In genomic region chr14:73712540-73713141, GRCh38 we compare ENCODE assay signal across 8 cellular contexts. TPM values are rescaled to one million over a fixed set of nuclear protein-coding genes. Genes with fewer than 3 reads are reported as not detected.
DNase-seq lines count a peak whose midpoint lies in the region; ATAC-seq and TF ChIP-seq lines count a peak whose summit lies in the region.

No MANE protein-coding gene starts in this region.

- peak overlapping the region; percentile 80 for H2AFZ ChIP-seq in DND-41 (ENCODE audit: low read depth, low read length)

- H3K36me3 Mint-ChIP-seq in memory B cell = peaks cover 8% of the 10 kb centered on the region

- 31% methylated on average over 16 of the region's 19 CpGs for WGBS in suprapubic skin

- H3K27me3 Mint-ChIP-seq in memory B cell = no peaks in the 10 kb centered on the region

- H3K4me1 ChIP-seq in DND-41 (ENCODE audit: insufficient read depth, low read length) (peaks cover 32% of the 10 kb centered on the region), suprapubic skin (peaks cover 34% of the 10 kb centered on the region)

- TF ChIP-seq CTCF in DND-41 (IDR thresholded peaks at IDR 0.05; ENCODE audit: borderline replicate concordance, extremely low read depth, low read length, poor library complexity, severe bottlenecking) (no peak), suprapubic skin (IDR thresholded peaks at IDR 0.05) (no peak)

- H3K27me3 ChIP-seq in DND-41 (ENCODE audit: insufficient read depth, low read length, poor library complexity) (no peaks in the 10 kb centered on the region), suprapubic skin (no peaks in the 10 kb centered on the region)

- H3K9me3 ChIP-seq in DND-41 (ENCODE audit: insufficient read depth, low read length, severe bottlenecking) (no peaks in the 10 kb centered on the region), suprapubic skin (no peaks in the 10 kb centered on the region)

- peak overlapping the region; percentile 69 for H3K9ac ChIP-seq in DND-41 (ENCODE audit: low read depth, low read length)

- H3K4me3 ChIP-seq in DND-41 (ENCODE audit: low read depth in 1 of 2, low read length in 2 of 2) = peak overlapping the region; percentile 42 to 77; a peak in 3 of 4 replicates
- H3K4me3 ChIP-seq in suprapubic skin = peak overlapping the region; percentile 68

- TF ChIP-seq EP300 in suprapubic skin (IDR thresholded peaks at IDR 0.05) = no peak

- peak; percentile 46 for DNase-seq in DND-41
- peak; percentile 23 for DNase-seq in SHP77 treated with DMSO at 0.1 percent for 48 hours (lab: John Stamatoyannopoulos, UW)
- peak in 15 of 61 donors; percentile 8 to 61 (median 40) for DNase-seq in caudate nucleus (lab: John Stamatoyannopoulos, UW)
- no peak for DNase-seq in memory B cell (ENCODE audit: low spot score in 2 of 2)
- DNase-seq in suprapubic skin (ENCODE audit: low spot score in 2 of 2) = no peak

- no peak for TF ChIP-seq POLR2A in suprapubic skin (IDR thresholded peaks at IDR 0.05)

- H3K4me3 Mint-ChIP-seq in memory B cell = peak overlapping the region; percentile 94

- ATAC-seq in DND-41 (ENCODE audit: insufficient read depth, low read depth) = peak; percentile 39
- ATAC-seq in HG03354 (IDR thresholded peaks at IDR 0.05; ENCODE audit: poor library complexity, severe bottlenecking, unreplicated experiment) = peak; percentile 31
- no peak for ATAC-seq in memory B cell (ENCODE audit: low read depth)
- no peak for ATAC-seq in HG03432 (IDR thresholded peaks at IDR 0.05; ENCODE audit: unreplicated experiment)
- ATAC-seq in GM19035 (IDR thresholded peaks at IDR 0.05; ENCODE audit: unreplicated experiment) = no peak

- peaks cover 27% of the 10 kb centered on the region for H3K79me2 ChIP-seq in DND-41 (ENCODE audit: insufficient read depth, low read length)

- H3K4me2 ChIP-seq in DND-41 (ENCODE audit: insufficient read depth, low read length) = peak overlapping the region; percentile 91

- H4K20me1 ChIP-seq in DND-41 (ENCODE audit: insufficient read depth, low read length) = peaks cover 11% of the 10 kb centered on the region

- H3K9me3 Mint-ChIP-seq in memory B cell = no peaks in the 10 kb centered on the region

- peak overlapping the region; percentile 73 for H3K27ac ChIP-seq in DND-41 (ENCODE audit: low read length)
- H3K27ac ChIP-seq in caudate nucleus (ENCODE audit: low read depth, low read length) = peak overlapping the region; percentile 93
- H3K27ac ChIP-seq in suprapubic skin = no peak overlapping the region

- H3K36me3 ChIP-seq in DND-41 (ENCODE audit: insufficient read depth, low read length) (peaks cover 15% of the 10 kb centered on the region), suprapubic skin (peaks cover 17% of the 10 kb centered on the region)

- H3K27ac Mint-ChIP-seq in memory B cell = peak overlapping the region; percentile 96

- H3K4me1 Mint-ChIP-seq in memory B cell = peaks cover 23% of the 10 kb centered on the region

RNA-seq across cellular contexts. Expression of gene PNMA1, which starts 1.5 kb away (rescaled TPM):
- 1 to 10 TPM; 5.2 to 9.8 (median 6.4) TPM for total RNA-seq in suprapubic skin

Comparison
In these comparisons a context has a peak if more than half of its experiments do, and no peak if none do; other contexts are left out.
1. ATAC-seq: peak in DND-41 (single experiment) and HG03354 (single experiment); none in memory B cell (single experiment), HG03432 (single experiment) and GM19035 (single experiment).
2. DNase-seq: peak in DND-41 (single experiment) and SHP77 treated with DMSO at 0.1 percent for 48 hours (single experiment); none in memory B cell (0 of 2) and suprapubic skin (0 of 2).